ENCODE assay signal across 8 cellular contexts in genomic region chr20:11891081-11891826, GRCh38. TPM values are rescaled to one million over a fixed set of nuclear protein-coding genes. Genes with fewer than 3 reads are reported as not detected.
DNase-seq lines count a peak whose midpoint lies in the region; ATAC-seq and TF ChIP-seq lines count a peak whose summit lies in the region.

No MANE protein-coding gene starts in this region.

- H3K27ac ChIP-seq in VCaP, result peak overlapping the region; percentile 91
- peak overlapping the region; percentile 87 to 95 (median 92) for H3K27ac ChIP-seq in tibial nerve

- H3K36me3 ChIP-seq in tibial nerve, result no peaks in the 10 kb centered on the region

- DNase-seq in DMS 273 treated with DMSO at 0.1 percent for 48 hours (lab: John Stamatoyannopoulos, UW) (peak; percentile 7), LHCN-M2 (ENCODE audit: low read depth) (peak; percentile 51), tibial nerve (ENCODE audit: low spot score in 2 of 2) (peak in 1 of 2 donors; percentile 9), GM13977 (ENCODE audit: low spot score) (no peak)

- peak in 1 of 2 donors; percentile 25 for TF ChIP-seq EP300 in tibial nerve (IDR thresholded peaks at IDR 0.05)

- WGBS in tibial nerve, 2 donors, result 0% methylated on average over 20 to 37 of the region's 73 CpGs

- no peaks in the 10 kb centered on the region for H3K27me3 ChIP-seq in mononuclear cell (ENCODE audit: insufficient read depth, low read length)
- H3K27me3 ChIP-seq in tibial nerve, result no peaks in the 10 kb centered on the region

- TF ChIP-seq CTCF in VCaP (conservative IDR thresholded peaks at IDR 0.05) (no peak), tibial nerve (IDR thresholded peaks at IDR 0.05) (peak in 1 of 5 experiments; percentile 15), GM13977 (IDR thresholded peaks at IDR 0.05; ENCODE audit: extremely low read depth, insufficient read depth, missing control alignments) (no peak)

- in situ Hi-C loops in GM13977 (cut with MboI; ENCODE audit: low pct_unique_long_range_greater_than_20kb, low sequenced_read_pairs, unreplicated experiment), result no loop called here

- H3K9me3 ChIP-seq in mononuclear cell (ENCODE audit: low read depth, low read length) (no peaks in the 10 kb centered on the region), tibial nerve (no peaks in the 10 kb centered on the region)

- peak overlapping the region; percentile 51 for H3K4me3 ChIP-seq in mononuclear cell (ENCODE audit: low read length)
- peak overlapping the region; percentile 60 to 92 (median 78) for H3K4me3 ChIP-seq in tibial nerve

- ATAC-seq in GM21619 (IDR thresholded peaks at IDR 0.05; ENCODE audit: unreplicated experiment), result peak; percentile 23
- ATAC-seq in esophagus mucosa, result peak; percentile 49

- no peak for TF ChIP-seq POLR2A in tibial nerve (IDR thresholded peaks at IDR 0.05)

- H3K4me1 ChIP-seq in mononuclear cell (ENCODE audit: insufficient read depth, low read length), result peaks cover 15% of the 10 kb centered on the region
- H3K4me1 ChIP-seq in tibial nerve, result peaks cover 0 to 40% (median 3%) of the 10 kb centered on the region in 4 donors

RNA-seq across cellular contexts. Expression of gene BTBD3, which starts 26.4 kb away (rescaled TPM):
- total RNA-seq in LHCN-M2 (2014; rRNA removed) (18.9 and 21.7 TPM in 2 replicates), esophagus mucosa (10.0 TPM), mononuclear cell (4.7 TPM), tibial nerve (10 to 100 TPM; 29.8 to 48.1 (median 38.7) TPM)
- polyA plus RNA-seq in LHCN-M2 (2012), result 6.6 TPM
